Comparison of ENCODE assay signal across 1 cellular context in genomic region chr10:62817120-62817762, GRCh38.
TF ChIP-seq lines count a peak whose summit lies in the region.

No MANE protein-coding gene starts in this region.

TF ChIP-seq in K562, 482 proteins besides CTCF, POLR2A, EP300 and RAD21 (continued from another document and continues in another):
- TF ChIP-seq, protein P1, sequence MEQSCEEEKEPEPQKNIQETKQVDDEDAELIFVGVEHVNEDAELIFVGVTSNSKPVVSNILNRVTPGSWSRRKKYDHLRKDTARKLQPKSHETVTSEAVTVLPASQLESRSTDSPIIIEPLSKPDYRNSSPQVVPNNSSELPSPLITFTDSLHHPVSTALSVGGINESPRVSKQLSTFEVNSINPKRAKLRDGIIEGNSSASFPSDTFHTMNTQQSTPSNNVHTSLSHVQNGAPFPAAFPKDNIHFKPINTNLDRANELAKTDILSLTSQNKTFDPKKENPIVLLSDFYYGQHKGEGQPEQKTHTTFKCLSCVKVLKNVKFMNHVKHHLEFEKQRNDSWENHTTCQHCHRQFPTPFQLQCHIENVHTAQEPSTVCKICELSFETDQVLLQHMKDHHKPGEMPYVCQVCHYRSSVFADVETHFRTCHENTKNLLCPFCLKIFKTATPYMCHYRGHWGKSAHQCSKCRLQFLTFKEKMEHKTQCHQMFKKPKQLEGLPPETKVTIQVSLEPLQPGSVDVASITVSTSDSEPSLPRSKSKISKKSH (CRISPR knock-in tag; IDR thresholded peaks at IDR 0.05): no peak
- TF ChIP-seq GMEB1 (CRISPR knock-in tag; IDR thresholded peaks at IDR 0.05) (no peak), LCOR (CRISPR knock-in tag; IDR thresholded peaks at IDR 0.05) (no peak), ZNF695 (CRISPR knock-in tag; IDR thresholded peaks at IDR 0.05) (no peak), FOS (IDR thresholded peaks at IDR 0.05; ENCODE audit: extremely low read depth, insufficient read length) (no peak), ZNF696 (CRISPR knock-in tag; conservative IDR thresholded peaks at IDR 0.05) (no peak), DDX20 (tag; IDR thresholded peaks at IDR 0.05; ENCODE audit: low read depth) (no peak), HDGF (IDR thresholded peaks at IDR 0.05) (no peak), ILK (tag; IDR thresholded peaks at IDR 0.05; ENCODE audit: borderline replicate concordance, low read depth) (no peak), AFF1 (IDR thresholded peaks at IDR 0.05; ENCODE audit: low read depth in 1 of 2, partially characterized antibody in 2 of 2) (no peak), BCOR (IDR thresholded peaks at IDR 0.05) (peak; percentile 58; the same call in 1 of the 2 replicates), ELF1 (tag; IDR thresholded peaks at IDR 0.05) (peak; percentile 38; the same call in 1 of the 2 replicates), ZBTB9 (CRISPR knock-in tag; IDR thresholded peaks at IDR 0.05) (no peak), NR1H2 (CRISPR knock-in tag; IDR thresholded peaks at IDR 0.05) (no peak), NFIC (IDR thresholded peaks at IDR 0.05) (peak; percentile 37), TBL1XR1 (IDR thresholded peaks at IDR 0.05; ENCODE audit: low read length in 2 of 2) (no peak), BRF1 (IDR thresholded peaks at IDR 0.05; ENCODE audit: borderline replicate concordance, extremely low read depth, insufficient read length) (no peak), USF1 (CRISPR knock-in tag; IDR thresholded peaks at IDR 0.05) (no peak), FUS (optimal IDR thresholded peaks at IDR 0.05; ENCODE audit: low read depth, low read length) (no peak), NFE2 (IDR thresholded peaks at IDR 0.05; ENCODE audit: low read depth) (no peak), MEIS2 (IDR thresholded peaks at IDR 0.05; ENCODE audit: partially characterized antibody) (no peak), PHF21A (IDR thresholded peaks at IDR 0.05; ENCODE audit: borderline replicate concordance, low read depth) (no peak), ZKSCAN1 (IDR thresholded peaks at IDR 0.05; ENCODE audit: low read depth, low read length) (no peak), FOXK2 (conservative IDR thresholded peaks at IDR 0.05 in 1 of 2, IDR thresholded peaks at IDR 0.05 in 1 of 2; ENCODE audit: low read depth in 2 of 2) (0 out of 4 replicates have a peak, but pooled peaks of 1 of the 2 experiments have one; percentile 12), RBM25 (IDR thresholded peaks at IDR 0.05; ENCODE audit: low read depth, low read length, severe bottlenecking) (no peak), ZBTB34 (CRISPR knock-in tag; IDR thresholded peaks at IDR 0.05) (no peak), GATAD2A (IDR thresholded peaks at IDR 0.05) (0 out of 2 replicates have a peak, but pooled peaks have one; percentile 67), CCNT2 (IDR thresholded peaks at IDR 0.05; ENCODE audit: borderline replicate concordance, extremely low read depth, insufficient read length, low read depth, low read length) (no peak), ARID3B (CRISPR knock-in tag; IDR thresholded peaks at IDR 0.05; ENCODE audit: borderline replicate concordance) (no peak)
- TF ChIP-seq, protein P2, sequence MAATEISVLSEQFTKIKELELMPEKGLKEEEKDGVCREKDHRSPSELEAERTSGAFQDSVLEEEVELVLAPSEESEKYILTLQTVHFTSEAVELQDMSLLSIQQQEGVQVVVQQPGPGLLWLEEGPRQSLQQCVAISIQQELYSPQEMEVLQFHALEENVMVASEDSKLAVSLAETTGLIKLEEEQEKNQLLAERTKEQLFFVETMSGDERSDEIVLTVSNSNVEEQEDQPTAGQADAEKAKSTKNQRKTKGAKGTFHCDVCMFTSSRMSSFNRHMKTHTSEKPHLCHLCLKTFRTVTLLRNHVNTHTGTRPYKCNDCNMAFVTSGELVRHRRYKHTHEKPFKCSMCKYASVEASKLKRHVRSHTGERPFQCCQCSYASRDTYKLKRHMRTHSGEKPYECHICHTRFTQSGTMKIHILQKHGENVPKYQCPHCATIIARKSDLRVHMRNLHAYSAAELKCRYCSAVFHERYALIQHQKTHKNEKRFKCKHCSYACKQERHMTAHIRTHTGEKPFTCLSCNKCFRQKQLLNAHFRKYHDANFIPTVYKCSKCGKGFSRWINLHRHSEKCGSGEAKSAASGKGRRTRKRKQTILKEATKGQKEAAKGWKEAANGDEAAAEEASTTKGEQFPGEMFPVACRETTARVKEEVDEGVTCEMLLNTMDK (IDR thresholded peaks at IDR 0.05; ENCODE audit: borderline replicate concordance, insufficient read depth, low read depth, low read length, poor library complexity, severe bottlenecking): no peak
- TF ChIP-seq, protein P3, sequence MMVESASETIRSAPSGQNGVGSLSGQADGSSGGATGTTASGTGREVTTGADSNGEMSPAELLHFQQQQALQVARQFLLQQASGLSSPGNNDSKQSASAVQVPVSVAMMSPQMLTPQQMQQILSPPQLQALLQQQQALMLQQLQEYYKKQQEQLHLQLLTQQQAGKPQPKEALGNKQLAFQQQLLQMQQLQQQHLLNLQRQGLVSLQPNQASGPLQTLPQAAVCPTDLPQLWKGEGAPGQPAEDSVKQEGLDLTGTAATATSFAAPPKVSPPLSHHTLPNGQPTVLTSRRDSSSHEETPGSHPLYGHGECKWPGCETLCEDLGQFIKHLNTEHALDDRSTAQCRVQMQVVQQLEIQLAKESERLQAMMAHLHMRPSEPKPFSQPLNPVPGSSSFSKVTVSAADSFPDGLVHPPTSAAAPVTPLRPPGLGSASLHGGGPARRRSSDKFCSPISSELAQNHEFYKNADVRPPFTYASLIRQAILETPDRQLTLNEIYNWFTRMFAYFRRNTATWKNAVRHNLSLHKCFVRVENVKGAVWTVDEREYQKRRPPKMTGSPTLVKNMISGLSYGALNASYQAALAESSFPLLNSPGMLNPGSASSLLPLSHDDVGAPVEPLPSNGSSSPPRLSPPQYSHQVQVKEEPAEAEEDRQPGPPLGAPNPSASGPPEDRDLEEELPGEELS (CRISPR knock-in tag; IDR thresholded peaks at IDR 0.05; ENCODE audit: borderline replicate concordance): no peak
- TF ChIP-seq, protein P4, sequence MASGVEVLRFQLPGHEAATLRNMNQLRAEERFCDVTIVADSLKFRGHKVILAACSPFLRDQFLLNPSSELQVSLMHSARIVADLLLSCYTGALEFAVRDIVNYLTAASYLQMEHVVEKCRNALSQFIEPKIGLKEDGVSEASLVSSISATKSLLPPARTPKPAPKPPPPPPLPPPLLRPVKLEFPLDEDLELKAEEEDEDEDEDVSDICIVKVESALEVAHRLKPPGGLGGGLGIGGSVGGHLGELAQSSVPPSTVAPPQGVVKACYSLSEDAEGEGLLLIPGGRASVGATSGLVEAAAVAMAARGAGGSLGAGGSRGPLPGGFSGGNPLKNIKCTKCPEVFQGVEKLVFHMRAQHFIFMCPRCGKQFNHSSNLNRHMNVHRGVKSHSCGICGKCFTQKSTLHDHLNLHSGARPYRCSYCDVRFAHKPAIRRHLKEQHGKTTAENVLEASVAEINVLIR (CRISPR knock-in tag; IDR thresholded peaks at IDR 0.05): no peak
- TF ChIP-seq, protein P5, sequence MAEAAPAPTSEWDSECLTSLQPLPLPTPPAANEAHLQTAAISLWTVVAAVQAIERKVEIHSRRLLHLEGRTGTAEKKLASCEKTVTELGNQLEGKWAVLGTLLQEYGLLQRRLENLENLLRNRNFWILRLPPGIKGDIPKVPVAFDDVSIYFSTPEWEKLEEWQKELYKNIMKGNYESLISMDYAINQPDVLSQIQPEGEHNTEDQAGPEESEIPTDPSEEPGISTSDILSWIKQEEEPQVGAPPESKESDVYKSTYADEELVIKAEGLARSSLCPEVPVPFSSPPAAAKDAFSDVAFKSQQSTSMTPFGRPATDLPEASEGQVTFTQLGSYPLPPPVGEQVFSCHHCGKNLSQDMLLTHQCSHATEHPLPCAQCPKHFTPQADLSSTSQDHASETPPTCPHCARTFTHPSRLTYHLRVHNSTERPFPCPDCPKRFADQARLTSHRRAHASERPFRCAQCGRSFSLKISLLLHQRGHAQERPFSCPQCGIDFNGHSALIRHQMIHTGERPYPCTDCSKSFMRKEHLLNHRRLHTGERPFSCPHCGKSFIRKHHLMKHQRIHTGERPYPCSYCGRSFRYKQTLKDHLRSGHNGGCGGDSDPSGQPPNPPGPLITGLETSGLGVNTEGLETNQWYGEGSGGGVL (CRISPR knock-in tag; IDR thresholded peaks at IDR 0.05): no peak
- TF ChIP-seq, protein P6, sequence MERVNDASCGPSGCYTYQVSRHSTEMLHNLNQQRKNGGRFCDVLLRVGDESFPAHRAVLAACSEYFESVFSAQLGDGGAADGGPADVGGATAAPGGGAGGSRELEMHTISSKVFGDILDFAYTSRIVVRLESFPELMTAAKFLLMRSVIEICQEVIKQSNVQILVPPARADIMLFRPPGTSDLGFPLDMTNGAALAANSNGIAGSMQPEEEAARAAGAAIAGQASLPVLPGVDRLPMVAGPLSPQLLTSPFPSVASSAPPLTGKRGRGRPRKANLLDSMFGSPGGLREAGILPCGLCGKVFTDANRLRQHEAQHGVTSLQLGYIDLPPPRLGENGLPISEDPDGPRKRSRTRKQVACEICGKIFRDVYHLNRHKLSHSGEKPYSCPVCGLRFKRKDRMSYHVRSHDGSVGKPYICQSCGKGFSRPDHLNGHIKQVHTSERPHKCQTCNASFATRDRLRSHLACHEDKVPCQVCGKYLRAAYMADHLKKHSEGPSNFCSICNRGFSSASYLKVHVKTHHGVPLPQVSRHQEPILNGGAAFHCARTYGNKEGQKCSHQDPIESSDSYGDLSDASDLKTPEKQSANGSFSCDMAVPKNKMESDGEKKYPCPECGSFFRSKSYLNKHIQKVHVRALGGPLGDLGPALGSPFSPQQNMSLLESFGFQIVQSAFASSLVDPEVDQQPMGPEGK (CRISPR knock-in tag; IDR thresholded peaks at IDR 0.05; ENCODE audit: borderline replicate concordance): no peak
